Comparison of ENCODE assay signal across 1 cellular context in genomic region chr2:20097889-20098714, GRCh38.
TF ChIP-seq lines count a peak whose summit lies in the region.

No MANE protein-coding gene starts in this region.

TF ChIP-seq in SK-N-SH, 30 proteins besides CTCF, POLR2A, EP300 and RAD21 (continued from another document):
- TF ChIP-seq, protein P1, sequence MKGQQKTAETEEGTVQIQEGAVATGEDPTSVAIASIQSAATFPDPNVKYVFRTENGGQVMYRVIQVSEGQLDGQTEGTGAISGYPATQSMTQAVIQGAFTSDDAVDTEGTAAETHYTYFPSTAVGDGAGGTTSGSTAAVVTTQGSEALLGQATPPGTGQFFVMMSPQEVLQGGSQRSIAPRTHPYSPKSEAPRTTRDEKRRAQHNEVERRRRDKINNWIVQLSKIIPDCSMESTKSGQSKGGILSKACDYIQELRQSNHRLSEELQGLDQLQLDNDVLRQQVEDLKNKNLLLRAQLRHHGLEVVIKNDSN (IDR thresholded peaks at IDR 0.05; ENCODE audit: borderline replicate concordance, low read depth): no peak
- no peak for TF ChIP-seq MEF2A (IDR thresholded peaks at IDR 0.05; ENCODE audit: borderline replicate concordance, low read depth)
- no peak for TF ChIP-seq RXRA (IDR thresholded peaks at IDR 0.05; ENCODE audit: borderline replicate concordance, low read depth)
- peak; percentile 47 for TF ChIP-seq NRF1 (IDR thresholded peaks at IDR 0.05; ENCODE audit: low read depth, low read length)
- TF ChIP-seq MAX (IDR thresholded peaks at IDR 0.05; ENCODE audit: low read depth): no peak
- no peak for TF ChIP-seq FOXM1 (IDR thresholded peaks at IDR 0.05; ENCODE audit: low read depth)
- peak; percentile 100 for TF ChIP-seq SMC3 (IDR thresholded peaks at IDR 0.05; ENCODE audit: low read depth, low read length)
- peak; percentile 78 for TF ChIP-seq RCOR1 (IDR thresholded peaks at IDR 0.05; ENCODE audit: low read length)
- TF ChIP-seq, protein P2, sequence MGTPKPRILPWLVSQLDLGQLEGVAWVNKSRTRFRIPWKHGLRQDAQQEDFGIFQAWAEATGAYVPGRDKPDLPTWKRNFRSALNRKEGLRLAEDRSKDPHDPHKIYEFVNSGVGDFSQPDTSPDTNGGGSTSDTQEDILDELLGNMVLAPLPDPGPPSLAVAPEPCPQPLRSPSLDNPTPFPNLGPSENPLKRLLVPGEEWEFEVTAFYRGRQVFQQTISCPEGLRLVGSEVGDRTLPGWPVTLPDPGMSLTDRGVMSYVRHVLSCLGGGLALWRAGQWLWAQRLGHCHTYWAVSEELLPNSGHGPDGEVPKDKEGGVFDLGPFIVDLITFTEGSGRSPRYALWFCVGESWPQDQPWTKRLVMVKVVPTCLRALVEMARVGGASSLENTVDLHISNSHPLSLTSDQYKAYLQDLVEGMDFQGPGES (IDR thresholded peaks at IDR 0.05; ENCODE audit: low read depth, low read length): no peak
- TF ChIP-seq, protein P3, sequence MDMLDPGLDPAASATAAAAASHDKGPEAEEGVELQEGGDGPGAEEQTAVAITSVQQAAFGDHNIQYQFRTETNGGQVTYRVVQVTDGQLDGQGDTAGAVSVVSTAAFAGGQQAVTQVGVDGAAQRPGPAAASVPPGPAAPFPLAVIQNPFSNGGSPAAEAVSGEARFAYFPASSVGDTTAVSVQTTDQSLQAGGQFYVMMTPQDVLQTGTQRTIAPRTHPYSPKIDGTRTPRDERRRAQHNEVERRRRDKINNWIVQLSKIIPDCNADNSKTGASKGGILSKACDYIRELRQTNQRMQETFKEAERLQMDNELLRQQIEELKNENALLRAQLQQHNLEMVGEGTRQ (IDR thresholded peaks at IDR 0.05; ENCODE audit: borderline replicate concordance, low read depth, low read length): no peak
- no peak for TF ChIP-seq EZH2phosphoT487 (IDR thresholded peaks at IDR 0.05; ENCODE audit: borderline replicate concordance, low read depth)
- no peak for TF ChIP-seq FOSL2 (IDR thresholded peaks at IDR 0.05; ENCODE audit: borderline replicate concordance, low read depth)
- peak; percentile 70 for TF ChIP-seq RFX5 (IDR thresholded peaks at IDR 0.05; ENCODE audit: low read length)
- no peak for TF ChIP-seq NFIC (IDR thresholded peaks at IDR 0.05; ENCODE audit: borderline replicate concordance)
TF ChIP-seq in SK-N-SH: peak in this region for 7.
